Comparison of ENCODE assay signal across 25 cellular contexts in genomic region chr2:122750808-122751207, GRCh38.
"Had no signal": no experiment of that assay in that cellular context is flagged by ENCODE, and none has a peak within 500 bp of the region (broad histone marks: within the 10 kb centered on the region; RNA-seq: fewer than 3 reads in every experiment).

No MANE protein-coding gene starts in this region.

- H3K27me3 ChIP-seq: colonic mucosa, esophagus squamous epithelium, right lobe of liver, suprapubic skin, transverse colon, upper lobe of right lung, uterus had no signal

- ATAC-seq: left lobe of liver; natural killer cell; right lobe of liver; stimulated activated naive CD8-positive, alpha-beta T cell treated with anti-CD3 and anti-CD28 coated beads, Interleukin-15, amount 100 ng/mL, for 72 hours; upper lobe of right lung had no signal

- H3K36me3 ChIP-seq: colonic mucosa, esophagus squamous epithelium, right lobe of liver, suprapubic skin, transverse colon, upper lobe of right lung, uterus had no signal

- FAIRE-seq: keratinocyte had no signal

- H3K4me1 ChIP-seq: colonic mucosa, esophagus squamous epithelium, parathyroid adenoma, suprapubic skin, transverse colon, upper lobe of right lung, uterus had no signal

- DNase-seq: colonic mucosa; effector memory CD4-positive, alpha-beta T cell; erythroblast; esophagus squamous epithelium; foreskin melanocyte; hypothalamus; immature natural killer cell; natural killer cell; occipital lobe; right lobe of liver; stimulated activated CD4-positive, alpha-beta T cell treated with anti-CD3 and anti-CD28 coated beads, Interleukin-12 subunit alpha, Interleukin-12 subunit beta, amount 100 ng/mL, for 4 hours; stimulated activated CD4-positive, alpha-beta T cell treated with anti-CD3 and anti-CD28 coated beads, Interleukin-1b, Interleukin-23, amount 100 ng/mL, for 48 hours; stimulated activated CD4-positive, alpha-beta T cell treated with anti-CD3 and anti-CD28 coated beads, Interleukin-4, amount 100 ng/mL, for 1 hour; stimulated activated CD8-positive, alpha-beta memory T cell treated with anti-CD3 and anti-CD28 coated beads, Interleukin-4, amount 100 ng/mL, for 48 hours; stimulated activated naive CD4-positive, alpha-beta T cell; stimulated activated naive CD8-positive, alpha-beta T cell treated with anti-CD3 and anti-CD28 coated beads, Interleukin-15, amount 100 ng/mL, for 72 hours; transverse colon; upper lobe of right lung; uterus had no signal

- H3K9me3 ChIP-seq: colonic mucosa, esophagus squamous epithelium, right lobe of liver, suprapubic skin, transverse colon, upper lobe of right lung, uterus had no signal

- H3K27ac ChIP-seq: colonic mucosa, esophagus squamous epithelium, parathyroid adenoma, right lobe of liver, suprapubic skin, transverse colon, upper lobe of right lung, uterus had no signal

- H3K4me3 ChIP-seq: colonic mucosa, esophagus squamous epithelium, lung, right lobe of liver, smooth muscle cell, suprapubic skin, transverse colon, upper lobe of right lung, uterus had no signal
